Comparison of ENCODE assay signal across 35 cellular contexts in genomic region chr5:91407204-91407603, GRCh38.
"Had no signal": no experiment of that assay in that cellular context is flagged by ENCODE, and none has a peak within 500 bp of the region (broad histone marks: within the 10 kb centered on the region; RNA-seq: fewer than 3 reads in every experiment).

No MANE protein-coding gene starts in this region.

- DNase-seq: Karpas-422, Kasumi-1, KG1, MG63, MM.1S, MV-4-11, NCI-H1048, NCI-H1092, NCI-H1092 treated with DMSO at 0.1 percent for 48 hours, NCI-H1105, NCI-H1105 treated with DMSO at 0.1 percent for 48 hours, NCI-H1417, NCI-H1417 treated with DMSO at 0.1 percent for 48 hours, NCI-H1436, NCI-H1436 treated with DMSO at 0.1 percent for 48 hours, NCI-H146, NCI-H1694, NCI-H1694 treated with DMSO at 0.1 percent for 48 hours, NCI-H187, NCI-H187 treated with DMSO at 0.1 percent for 48 hours, NCI-H1930, NCI-H2029, NCI-H2029 treated with DMSO at 0.1 percent for 48 hours, NCI-H2081, NCI-H2081 treated with DMSO at 0.1 percent for 48 hours, NCI-H2107, NCI-H2171, NCI-H2171 treated with DMSO at 0.1 percent for 48 hours, NCI-H2227 treated with DMSO at 0.1 percent for 48 hours, NCI-H345, NCI-H446, NCI-H446 treated with DMSO at 0.1 percent for 48 hours, NCI-H510A, NCI-H510A treated with DMSO at 0.1 percent for 48 hours had no signal

- H3K27me3 ChIP-seq: MG63 had no signal

- H3K9me3 ChIP-seq: MG63 had no signal

- H3K9ac ChIP-seq: KMS-11 had no signal

- H3K4me3 ChIP-seq: MG63 had no signal

- H3K27ac ChIP-seq: KMS-11 had no signal

- H3K36me3 ChIP-seq: MG63 had no signal

- H3K4me2 ChIP-seq: KMS-11 had no signal
